ENCODE assay signal across 28 cellular contexts in the genomic region with DNA sequence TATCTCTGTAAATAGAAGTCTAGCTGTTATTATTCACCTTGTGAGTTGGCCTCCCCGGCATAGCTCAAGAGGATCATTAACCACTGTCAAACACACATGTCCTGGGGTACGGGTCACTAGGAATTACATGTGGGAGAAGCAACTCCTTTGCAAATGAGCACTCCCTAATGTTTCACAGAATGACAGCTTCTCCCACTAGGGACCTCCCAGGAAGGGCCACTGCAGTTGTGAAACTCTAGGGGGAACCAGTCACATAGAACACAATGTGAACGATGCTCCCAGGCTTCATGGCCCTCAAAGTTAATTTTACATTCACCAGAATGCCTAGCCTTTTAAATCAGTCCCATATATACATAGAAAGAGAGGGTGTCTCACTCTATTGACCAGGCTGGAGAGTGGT. TPM values are rescaled to one million over a fixed set of nuclear protein-coding genes. Genes with fewer than 3 reads are reported as not detected.
DNase-seq lines count a peak whose midpoint lies in the region; ATAC-seq, FAIRE-seq and TF ChIP-seq lines count a peak whose summit lies in the region.
"Had no signal": no experiment of that assay in that cellular context is flagged by ENCODE, and none has a peak within 500 bp of the region (broad histone marks: within the 10 kb centered on the region; RNA-seq: fewer than 3 reads in every experiment).

No MANE protein-coding gene starts in this region.

- no peaks in the 10 kb centered on the region for H3K36me3 Mint-ChIP-seq in activated CD4-positive, alpha-beta T cell treated with anti-CD3 and anti-CD28 coated beads, Interleukin-2, amount 10 ng/mL, durations not matched to agents 7 days and 5 days (ENCODE audit: low read depth)

- no peak for TF ChIP-seq EP300 in A549 (IDR thresholded peaks at IDR 0.05)

- TF ChIP-seq POLR2A in A549 (IDR thresholded peaks at IDR 0.05; ENCODE audit: low read length) = no peak

- no peak overlapping the region for H3K4me3 Mint-ChIP-seq in activated CD4-positive, alpha-beta T cell treated with anti-CD3 and anti-CD28 coated beads, Interleukin-2, amount 10 ng/mL, durations not matched to agents 7 days and 5 days

- H3K4me3 ChIP-seq in A549 (no peak overlapping the region), OCI-LY3 (ENCODE audit: low read length) (no peak overlapping the region), epithelial cell of proximal tubule (ENCODE audit: low read depth, low read length) (no peak overlapping the region)
- H3K4me3 ChIP-seq: adrenal gland; BLaER1 treated with 17β-estradiol and CSF1 and Interleukin-3, amounts not matched to agents 10 nM and 100 nM; GM23248; lung; right atrium auricular region; upper lobe of right lung had no signal

- CTCF ChIA-PET in A549 (lab: Yijun Ruan, JAX) = interaction anchor here (0.6 to 7.5 kb wide), 10 partner anchors 11 to 794 kb away, joined by 3 to 118 read pairs (median 8); a partner anchor contains a TSS
- CTCF ChIA-PET in activated CD4-positive, alpha-beta T cell treated with anti-CD3 and anti-CD28 coated beads, Interleukin-2, amount 10 ng/mL, durations not matched to agents 7 days and 5 days (lab: Charles Lee) = interaction anchor here (3.2 kb wide), 1 partner anchor 89 kb away, joined by 21 read pairs; no protein-coding TSS in a partner anchor

- no peaks in the 10 kb centered on the region for H3K27me3 ChIP-seq in OCI-LY3 (ENCODE audit: low read depth, low read length)
- H3K27me3 ChIP-seq: adrenal gland; BLaER1 treated with 17β-estradiol and CSF1 and Interleukin-3, amounts not matched to agents 10 nM and 100 nM; right atrium auricular region; upper lobe of right lung had no signal

- peaks cover 7% of the 10 kb centered on the region; the same call in 1 of the 3 replicates for H3K4me1 ChIP-seq in A549
- peaks cover 10% of the 10 kb centered on the region for H3K4me1 ChIP-seq in OCI-LY3 (ENCODE audit: low read length)
- H3K4me1 ChIP-seq: adrenal gland; BLaER1 treated with 17β-estradiol and CSF1 and Interleukin-3, amounts not matched to agents 10 nM and 100 nM; right atrium auricular region; upper lobe of right lung had no signal

- peak; percentile 34 to 36; a peak in 3 of 6 replicates for ATAC-seq in A549
- ATAC-seq: upper lobe of right lung had no signal

- POLR2A ChIA-PET in A549 (lab: Yijun Ruan, JAX) = no interaction called here
- POLR2A ChIA-PET in activated CD4-positive, alpha-beta T cell treated with anti-CD3 and anti-CD28 coated beads, Interleukin-2, amount 10 ng/mL, durations not matched to agents 7 days and 5 days (lab: Charles Lee) = no interaction called here

- no peaks in the 10 kb centered on the region for H4K20me1 ChIP-seq in OCI-LY3 (ENCODE audit: insufficient read depth, low read length)
- H4K20me1 ChIP-seq: BLaER1 treated with 17β-estradiol and CSF1 and Interleukin-3, amounts not matched to agents 10 nM and 100 nM had no signal

- no peaks in the 10 kb centered on the region for H3K27me3 Mint-ChIP-seq in activated CD4-positive, alpha-beta T cell treated with anti-CD3 and anti-CD28 coated beads, Interleukin-2, amount 10 ng/mL, durations not matched to agents 7 days and 5 days

- H3K4me2 ChIP-seq in A549 = no peak overlapping the region
- H3K4me2 ChIP-seq in OCI-LY3 (ENCODE audit: low read length) = no peak overlapping the region
- H3K4me2 ChIP-seq: BLaER1 treated with 17β-estradiol and CSF1 and Interleukin-3, amounts not matched to agents 10 nM and 100 nM had no signal

- whole genome bisulfite sequencing in A549 (ENCODE audit: missing lambda C conversion rate) = 2% methylated on average over 3 of the region's 3 CpGs

- no peak for DNase-seq in A549 (ENCODE audit: low read depth in 1 of 2, low spot score in 1 of 2)
- peak; percentile 2 for DNase-seq in epithelial cell of proximal tubule (ENCODE audit: low read depth)
- no peak for DNase-seq in 8988T
- no peak for DNase-seq in activated naive CD4-positive, alpha-beta T cell treated with Interleukin-2 at 50 U/mL for 16 hours
- DNase-seq in activated CD4-positive, alpha-beta T cell treated with anti-CD3 and anti-CD28 coated beads, Interleukin-2, amount 10 ng/mL, durations not matched to agents 7 days and 5 days = no peak
- no peak for DNase-seq in amniotic stem cell (lab: John Stamatoyannopoulos, UW)
- DNase-seq: activated CD4-positive, alpha-beta T cell treated with anti-CD3 and anti-CD28 coated beads, Interleukin-2, amount 50 U/mL, for 4 hours; activated effector memory CD4-positive, alpha-beta T cell treated with Interleukin-2 at 50 U/mL for 16 hours; adrenal gland; caudate nucleus; foreskin melanocyte; GM23248; hippocampal formation; Karpas-422; NCI-H1417 treated with DMSO at 0.1 percent for 48 hours; NCI-H2171; NCI-H526 treated with DMSO at 0.1 percent for 48 hours; OCI-M1; SHP77 treated with DMSO at 0.1 percent for 48 hours; stimulated activated CD4-positive, alpha-beta T cell treated with anti-CD3 and anti-CD28 coated beads, Interleukin-12 subunit alpha, Interleukin-12 subunit beta, amount 100 ng/mL, for 4 hours; T-helper 1 cell; upper lobe of right lung had no signal

- H2AFZ ChIP-seq in OCI-LY3 (ENCODE audit: low read depth, low read length) = no peak overlapping the region
- H2AFZ ChIP-seq: GM23248 had no signal

- H3K4me1 Mint-ChIP-seq in activated CD4-positive, alpha-beta T cell treated with anti-CD3 and anti-CD28 coated beads, Interleukin-2, amount 10 ng/mL, durations not matched to agents 7 days and 5 days = no peaks in the 10 kb centered on the region

- no peaks in the 10 kb centered on the region for H3K9me3 Mint-ChIP-seq in activated CD4-positive, alpha-beta T cell treated with anti-CD3 and anti-CD28 coated beads, Interleukin-2, amount 10 ng/mL, durations not matched to agents 7 days and 5 days

- no peak for FAIRE-seq in A549 (lab: Jason Lieb, UNC)
- FAIRE-seq: GM12891 had no signal

- H3K79me2 ChIP-seq in OCI-LY3 (ENCODE audit: low read length) = no peaks in the 10 kb centered on the region

- no peak overlapping the region for H3K9ac ChIP-seq in OCI-LY3 (ENCODE audit: low read length)
- H3K9ac ChIP-seq: BLaER1 treated with 17β-estradiol and CSF1 and Interleukin-3, amounts not matched to agents 10 nM and 100 nM; GM23248 had no signal

- no peak overlapping the region for H3K27ac ChIP-seq in A549
- H3K27ac ChIP-seq in OCI-LY3 (ENCODE audit: low read length) = no peak overlapping the region
- H3K27ac ChIP-seq: adrenal gland; BLaER1 treated with 17β-estradiol and CSF1 and Interleukin-3, amounts not matched to agents 10 nM and 100 nM; GM23248; right atrium auricular region; upper lobe of right lung had no signal

- TF ChIP-seq CTCF in A549 (IDR thresholded peaks at IDR 0.05) = no peak
- 0 out of 2 replicates have a peak, but pooled peaks have one; percentile 9 for TF ChIP-seq CTCF in GM12874 (IDR thresholded peaks at IDR 0.05; ENCODE audit: insufficient read depth, low read depth, low read length)
- peak; percentile 55 for TF ChIP-seq CTCF in OCI-LY3 (IDR thresholded peaks at IDR 0.05; ENCODE audit: low read depth, low read length)
- peak; percentile 33 for TF ChIP-seq CTCF in epithelial cell of proximal tubule (conservative IDR thresholded peaks at IDR 0.05; ENCODE audit: low read depth, low read length)

- H3K9me3 ChIP-seq in A549 (no peaks in the 10 kb centered on the region), OCI-LY3 (ENCODE audit: insufficient read depth, low read length) (no peaks in the 10 kb centered on the region)
- H3K9me3 ChIP-seq: adrenal gland, right atrium auricular region, upper lobe of right lung had no signal

- H3K27ac Mint-ChIP-seq in activated CD4-positive, alpha-beta T cell treated with anti-CD3 and anti-CD28 coated beads, Interleukin-2, amount 10 ng/mL, durations not matched to agents 7 days and 5 days = no peak overlapping the region

- TF ChIP-seq RAD21 in A549 (conservative IDR thresholded peaks at IDR 0.05 in 1 of 2, IDR thresholded peaks at IDR 0.05 in 1 of 2) = no peak; a peak in 1 of 5 replicates

- no peaks in the 10 kb centered on the region for H3K36me3 ChIP-seq in OCI-LY3 (replicated peaks; ENCODE audit: low read depth, low read length)
- H3K36me3 ChIP-seq: adrenal gland; BLaER1 treated with 17β-estradiol and CSF1 and Interleukin-3, amounts not matched to agents 10 nM and 100 nM; right atrium auricular region; upper lobe of right lung had no signal

RNA-seq across cellular contexts. Expression of a gene that starts 12.4 kb away (rescaled TPM):
- polyA plus RNA-seq in A549 (2011; rRNA removed) = 3.9 and 4.4 TPM in 2 replicates
- 0.67 and 0.96 TPM in 2 replicates for polyA plus RNA-seq in A549 (2012; cell fraction: cytosol; rRNA removed)
- 0.78 and 1.7 TPM in 2 replicates for polyA plus RNA-seq in A549 (2012; cell fraction: nucleus; rRNA removed)
- polyA plus RNA-seq in A549 (2017; fragmentation: RNase III; extraction: RNeasy Plus Mini Kit Qiagen cat#74134 plus additional on column Dnase treatment) = 2.0 to 2.4 TPM (median 2.3 TPM) in 3 replicates
- polyA minus RNA-seq in A549 (2011; rRNA and poly(A)+ RNA removed) = 7.1 and 9.2 TPM in 2 replicates
- total RNA-seq in epithelial cell of proximal tubule = 0.81 and 1.7 TPM in 2 replicates
- 1 to 10 TPM; 2.1 to 3.2 TPM for total RNA-seq in activated CD4-positive, alpha-beta T cell treated with anti-CD3 and anti-CD28 coated beads, Interleukin-2, amount 10 ng/mL, durations not matched to agents 7 days and 5 days

RNA-seq across cellular contexts. Expression of a gene that starts 24.7 kb away (rescaled TPM):
- polyA plus RNA-seq in A549 (2011; rRNA removed) = 0.08 and 0.12 TPM in 2 replicates
- polyA plus RNA-seq in A549 (2012; cell fraction: cytosol; rRNA removed) = 0.03 and 0.05 TPM in 2 replicates
- polyA plus RNA-seq in A549 (2012; cell fraction: nucleus; rRNA removed) = 0.05 and 0.10 TPM in 2 replicates
- polyA plus RNA-seq in A549 (2017; fragmentation: RNase III; extraction: RNeasy Plus Mini Kit Qiagen cat#74134 plus additional on column Dnase treatment) = 0.04 to 0.10 TPM (median 0.05 TPM) in 3 replicates
- polyA minus RNA-seq in A549 (2011; rRNA and poly(A)+ RNA removed) = not detected in 2 replicates
- 0.12 and 1.1 TPM in 2 replicates for total RNA-seq in epithelial cell of proximal tubule
- total RNA-seq in activated CD4-positive, alpha-beta T cell treated with anti-CD3 and anti-CD28 coated beads, Interleukin-2, amount 10 ng/mL, durations not matched to agents 7 days and 5 days = not detected
- total RNA-seq: GM23248 had no signal
- polyA plus RNA-seq: GM23248 had no signal

RNA-seq across cellular contexts. Expression of a gene that starts 39.5 kb away (rescaled TPM):
- polyA plus RNA-seq in A549 (2011; rRNA removed) (6.1 and 8.7 TPM in 2 replicates), A549 (2017; fragmentation: RNase III; extraction: RNeasy Plus Mini Kit Qiagen cat#74134 plus additional on column Dnase treatment) (6.2 to 7.7 TPM (median 7.1 TPM) in 3 replicates)
- polyA plus RNA-seq in A549 (2012; cell fraction: cytosol; rRNA removed) = 3.1 TPM in 2 replicates
- 3.4 and 4.9 TPM in 2 replicates for polyA plus RNA-seq in A549 (2012; cell fraction: nucleus; rRNA removed)
- polyA minus RNA-seq in A549 (2011; rRNA and poly(A)+ RNA removed) = 4.2 and 6.9 TPM in 2 replicates
- total RNA-seq in epithelial cell of proximal tubule = 4.7 and 5.9 TPM in 2 replicates
- 1 to 10 TPM; 7.0 to 7.1 TPM for total RNA-seq in activated CD4-positive, alpha-beta T cell treated with anti-CD3 and anti-CD28 coated beads, Interleukin-2, amount 10 ng/mL, durations not matched to agents 7 days and 5 days

RNA-seq across cellular contexts. Expression of a gene that starts 59.7 kb away (rescaled TPM):
- polyA plus RNA-seq in A549 (2011; rRNA removed) (not detected in 2 replicates), A549 (2017; fragmentation: RNase III; extraction: RNeasy Plus Mini Kit Qiagen cat#74134 plus additional on column Dnase treatment) (not detected in 3 replicates)
- polyA plus RNA-seq in A549 (2012; cell fraction: cytosol; rRNA removed) = not detected in 2 replicates
- not detected in 2 replicates for polyA plus RNA-seq in A549 (2012; cell fraction: nucleus; rRNA removed)
- not detected in 2 replicates for polyA minus RNA-seq in A549 (2011; rRNA and poly(A)+ RNA removed)
- total RNA-seq in epithelial cell of proximal tubule = not detected in 2 replicates
- not detected for total RNA-seq in activated CD4-positive, alpha-beta T cell treated with anti-CD3 and anti-CD28 coated beads, Interleukin-2, amount 10 ng/mL, durations not matched to agents 7 days and 5 days
- total RNA-seq: adrenal gland, GM23248, lung, right atrium auricular region, upper lobe of right lung had no signal
- polyA plus RNA-seq: adrenal gland, GM23248, lung had no signal
